3 cellular contexts compared by ENCODE assay signal in the genomic region with DNA sequence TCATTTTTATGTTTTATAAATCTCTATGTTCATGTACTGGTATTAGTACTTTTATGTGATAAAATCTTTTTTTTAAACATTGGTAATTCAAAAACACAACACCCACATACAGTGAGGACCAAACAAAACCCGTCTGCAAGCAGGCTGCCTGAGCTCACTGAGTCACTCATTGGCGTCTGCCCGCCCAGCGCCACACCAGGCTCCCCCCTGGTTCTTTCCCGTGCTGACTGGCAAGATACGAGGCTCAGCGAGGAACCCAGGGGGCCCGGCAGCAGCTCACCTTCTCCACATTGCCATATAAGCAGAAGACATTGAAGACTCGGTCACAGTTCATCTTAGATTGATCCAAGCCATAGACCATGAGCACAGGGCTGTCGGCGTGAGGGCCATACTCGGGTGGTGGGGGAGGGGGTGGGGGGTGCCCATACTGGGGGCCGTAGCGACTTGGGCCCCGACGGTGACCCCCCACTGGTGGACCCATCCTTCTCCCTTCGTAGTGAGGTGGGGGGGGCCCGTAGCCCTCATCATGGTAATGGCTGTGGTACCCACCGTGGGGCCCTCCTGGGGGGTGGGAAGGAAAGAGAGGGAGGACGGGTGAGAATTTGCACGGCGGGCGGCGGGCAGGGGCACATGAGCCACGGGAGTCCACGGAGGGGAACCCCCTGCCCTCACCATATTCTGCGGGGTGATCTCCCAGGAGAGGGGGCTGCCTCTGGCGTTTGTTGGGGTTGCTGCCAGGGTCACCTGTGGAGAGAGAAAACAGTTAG.
TF ChIP-seq lines count a peak whose summit lies in the region.

No MANE protein-coding gene starts in this region.

TF ChIP-seq in HCT116, 20 proteins besides CTCF, POLR2A, EP300 and RAD21:
- TF ChIP-seq POLR2AphosphoS5 (IDR thresholded peaks at IDR 0.05; ENCODE audit: low read depth, low read length) (peak; percentile 42), EZH2 (IDR thresholded peaks at IDR 0.05) (no peak), ZNF274 (IDR thresholded peaks at IDR 0.05; ENCODE audit: low read depth, low read length) (no peak)

TF ChIP-seq in K562, 482 proteins besides CTCF, POLR2A, EP300 and RAD21:
- TF ChIP-seq ZFX (CRISPR knock-in tag; IDR thresholded peaks at IDR 0.05) (no peak), ZSCAN29 (IDR thresholded peaks at IDR 0.05) (no peak), SMC3 (conservative IDR thresholded peaks at IDR 0.05; ENCODE audit: insufficient read depth, low read depth, low read length) (no peak), POLR2G (IDR thresholded peaks at IDR 0.05; ENCODE audit: low read depth, low read length) (peak; percentile 72), ZNF408 (CRISPR knock-in tag; IDR thresholded peaks at IDR 0.05; ENCODE audit: low read depth) (no peak)

TF ChIP-seq in HEK293T, 16 proteins besides CTCF, POLR2A, EP300 and RAD21:
- TF ChIP-seq FOXA1 (IDR thresholded peaks at IDR 0.05) (no peak), CTBP1 (IDR thresholded peaks at IDR 0.05; ENCODE audit: borderline replicate concordance) (no peak), HDGF (IDR thresholded peaks at IDR 0.05; ENCODE audit: borderline replicate concordance) (no peak), SP1 (IDR thresholded peaks at IDR 0.05) (no peak), TARDBP (IDR thresholded peaks at IDR 0.05) (no peak), ARNT (IDR thresholded peaks at IDR 0.05) (no peak), ZNF384 (IDR thresholded peaks at IDR 0.05) (no peak), FOXM1 (IDR thresholded peaks at IDR 0.05; ENCODE audit: borderline replicate concordance) (no peak), L3MBTL2 (conservative IDR thresholded peaks at IDR 0.05) (no peak)
- TF ChIP-seq, protein P1, sequence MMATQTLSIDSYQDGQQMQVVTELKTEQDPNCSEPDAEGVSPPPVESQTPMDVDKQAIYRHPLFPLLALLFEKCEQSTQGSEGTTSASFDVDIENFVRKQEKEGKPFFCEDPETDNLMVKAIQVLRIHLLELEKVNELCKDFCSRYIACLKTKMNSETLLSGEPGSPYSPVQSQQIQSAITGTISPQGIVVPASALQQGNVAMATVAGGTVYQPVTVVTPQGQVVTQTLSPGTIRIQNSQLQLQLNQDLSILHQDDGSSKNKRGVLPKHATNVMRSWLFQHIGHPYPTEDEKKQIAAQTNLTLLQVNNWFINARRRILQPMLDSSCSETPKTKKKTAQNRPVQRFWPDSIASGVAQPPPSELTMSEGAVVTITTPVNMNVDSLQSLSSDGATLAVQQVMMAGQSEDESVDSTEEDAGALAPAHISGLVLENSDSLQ (IDR thresholded peaks at IDR 0.05) = no peak
